In the genomic region with DNA sequence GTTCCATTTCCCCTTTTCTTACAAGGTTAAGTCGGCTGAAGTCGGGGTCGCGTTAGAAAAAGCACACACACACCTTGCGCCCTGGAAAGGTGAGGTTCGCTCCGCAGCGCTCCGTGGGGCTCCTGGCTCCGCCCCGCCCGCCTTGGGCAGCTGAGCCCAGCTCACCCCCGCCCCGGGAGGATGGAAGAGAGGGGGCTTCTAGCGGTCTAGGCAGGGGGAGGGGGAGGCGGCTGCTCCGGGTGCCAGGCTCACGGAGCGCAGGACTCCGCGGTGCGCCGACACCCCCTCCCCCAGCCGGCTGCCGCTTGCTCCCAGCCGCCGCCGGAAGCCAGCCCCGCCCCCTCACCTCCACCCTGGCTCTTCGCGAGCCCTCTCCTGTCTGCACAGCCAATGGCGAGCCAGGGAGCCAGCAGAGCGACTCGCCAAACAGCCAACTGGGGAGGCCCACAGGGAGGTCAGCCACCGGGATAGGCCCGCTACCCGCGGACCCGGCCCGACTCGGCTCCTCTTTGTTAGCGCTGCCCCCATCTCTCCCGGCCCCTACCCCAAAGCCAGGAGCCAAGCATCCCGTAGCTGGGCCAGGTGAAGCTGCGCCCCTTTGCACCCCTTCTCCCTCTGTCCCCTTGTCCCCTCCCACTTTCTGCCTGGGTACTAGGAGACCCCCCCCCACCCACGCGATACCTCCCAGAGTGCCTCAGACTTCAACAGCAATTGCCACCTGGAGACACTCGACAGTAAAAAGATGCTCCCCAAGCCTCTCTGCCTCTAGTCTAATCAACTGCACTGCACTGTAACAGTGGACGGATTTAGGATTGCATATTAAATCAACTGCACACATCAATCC, we compare ENCODE assay signal across 8 cellular contexts. TPM values are rescaled to one million over a fixed set of nuclear protein-coding genes. Genes with fewer than 3 reads are reported as not detected.
DNase-seq lines count a peak whose midpoint lies in the region; ATAC-seq and TF ChIP-seq lines count a peak whose summit lies in the region.

No MANE protein-coding gene starts in this region.

- TF ChIP-seq CTCF in right lobe of liver (IDR thresholded peaks at IDR 0.05) = no peak

- no peaks in the 10 kb centered on the region for H3K9me3 ChIP-seq in right lobe of liver

- H3K36me3 ChIP-seq in right lobe of liver = no peaks in the 10 kb centered on the region

- TF ChIP-seq POLR2A in right lobe of liver (IDR thresholded peaks at IDR 0.05) = peak; percentile 18

- DNase-seq in C1 segment of cervical spinal cord (lab: John Stamatoyannopoulos, UW) = peak; percentile 18 to 97 (median 94)
- peak; percentile 99 for DNase-seq in NCI-H69 (lab: John Stamatoyannopoulos, UW)
- peak; percentile 92 to 95 for DNase-seq in activated CD4-positive, alpha-beta T cell treated with anti-CD3 and anti-CD28 coated beads, Interleukin-2, amount 50 U/mL, for 4 hours
- DNase-seq in dermis microvascular lymphatic vessel endothelial cell (ENCODE audit: low read depth in 2 of 2) = peak; percentile 93 to 98
- DNase-seq in right lobe of liver = peak; percentile 99
- DNase-seq in stimulated activated CD4-positive, alpha-beta T cell treated with anti-CD3 and anti-CD28 coated beads, Interleukin-4, amount 100 ng/mL, for 24 hours = peak; percentile 97

- peak overlapping the region; percentile 62 to 95 (median 89) for H3K4me3 ChIP-seq in right lobe of liver

- no peaks in the 10 kb centered on the region for H3K27me3 ChIP-seq in right lobe of liver

- intact Hi-C loops in right lobe of liver (cut with DNase I) = no loop called here

- peaks cover 0 to 26% (median 10%) of the 10 kb centered on the region in 4 donors for H3K4me1 ChIP-seq in right lobe of liver

- peak; percentile 98 for ATAC-seq in GM19372 (IDR thresholded peaks at IDR 0.05; ENCODE audit: low read depth, unreplicated experiment)
- ATAC-seq in HG03521 (IDR thresholded peaks at IDR 0.05; ENCODE audit: unreplicated experiment) = peak; percentile 96
- ATAC-seq in right lobe of liver = peak; percentile 96 to 100 (median 99)

- WGBS in right lobe of liver (ENCODE audit: insufficient coverage, low coverage, low lambda C conversion rate, missing lambda C conversion rate) = 0% methylated on average over 25 of the region's 49 CpGs

- peak overlapping the region; percentile 38 to 79 (median 77) for H3K27ac ChIP-seq in right lobe of liver

RNA-seq across cellular contexts. Expression of a gene that starts 30.2 kb away (rescaled TPM):
- 4.9 and 10.7 TPM in 2 replicates for total RNA-seq in dermis microvascular lymphatic vessel endothelial cell
- total RNA-seq in right lobe of liver = 10 to 100 TPM in 1 of 6 experiments, 1 to 10 TPM in 5; 5.8 to 12.0 (median 8.8) TPM

RNA-seq across cellular contexts. Expression of a gene that starts 42.5 kb away (rescaled TPM):
- total RNA-seq in dermis microvascular lymphatic vessel endothelial cell = 27.6 and 36.8 TPM in 2 replicates
- 10 to 100 TPM; 21.6 to 47.1 (median 23.4) TPM for total RNA-seq in right lobe of liver

Comparison
In these comparisons a context has a peak if more than half of its experiments do, and no peak if none do; other contexts are left out.
1. Peak in every context shown above with its lines: DNase-seq, ATAC-seq, H3K4me3 ChIP-seq and H3K27ac ChIP-seq.